ENCODE assay signal across 8 cellular contexts in the genomic region with DNA sequence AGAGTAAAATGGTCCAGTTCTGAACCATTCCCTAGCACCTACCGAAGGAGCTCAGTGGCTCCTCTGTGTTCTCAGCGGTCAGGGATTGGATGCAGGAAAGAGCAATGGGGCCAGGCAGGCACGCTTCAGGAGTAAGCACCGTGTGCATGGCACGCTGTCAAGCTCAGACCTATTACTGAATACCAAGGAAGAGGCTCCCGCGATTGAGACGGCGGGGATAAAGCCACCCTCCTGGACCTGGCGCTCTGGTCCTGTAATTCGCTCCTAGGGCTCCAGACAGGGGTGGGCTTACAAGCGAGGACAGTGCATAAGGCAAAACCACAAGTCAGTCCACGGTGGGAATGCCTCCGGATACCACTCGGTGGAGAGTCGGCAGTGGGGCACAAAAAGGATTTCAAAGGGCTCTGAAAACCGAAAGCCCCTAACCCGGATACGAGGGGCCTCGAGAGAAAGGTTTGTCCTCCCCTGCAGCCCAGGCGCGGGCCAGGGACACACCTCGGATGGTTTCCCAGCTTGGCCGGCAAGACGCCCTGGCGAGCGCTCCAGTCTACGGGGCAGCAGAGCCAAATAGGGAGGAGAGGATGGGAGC. TPM values are rescaled to one million over a fixed set of nuclear protein-coding genes. Genes with fewer than 3 reads are reported as not detected.
A peak's percentile ranks its signal among the peaks of the same experiment; 100 is the strongest.
DNase-seq lines count a peak whose midpoint lies in the region; ATAC-seq and TF ChIP-seq lines count a peak whose summit lies in the region.

No MANE protein-coding gene starts in this region.

- H3K36me3 ChIP-seq in kidney epithelial cell (ENCODE audit: control insufficient read depth, insufficient read depth, low read length) = no peaks in the 10 kb centered on the region

- peak; percentile 45 for DNase-seq in D341Med (ENCODE audit: low spot score)
- DNase-seq in HFF-Myc (ENCODE audit: extremely low read depth, low read depth) = no peak
- peak; percentile 44 to 69 for DNase-seq in SHP77 (lab: John Stamatoyannopoulos, UW)
- DNase-seq in cerebellum (ENCODE audit: low spot score) = peak; percentile 67
- DNase-seq in kidney epithelial cell (ENCODE audit: low read depth) = no peak
- DNase-seq in stimulated activated CD4-positive, alpha-beta T cell treated with anti-CD3 and anti-CD28 coated beads, Interleukin-4, amount 100 ng/mL, for 24 hours = peak; percentile 23

- TF ChIP-seq CTCF in HFF-Myc (IDR thresholded peaks at IDR 0.05; ENCODE audit: low read depth, low read length, missing control alignments) (no peak), kidney epithelial cell (IDR thresholded peaks at IDR 0.05; ENCODE audit: insufficient read depth, low read length, poor library complexity, severe bottlenecking) (no peak)

- no peak for ATAC-seq in HG03432 (IDR thresholded peaks at IDR 0.05; ENCODE audit: unreplicated experiment)
- no peak for ATAC-seq in HG03108 (IDR thresholded peaks at IDR 0.05; ENCODE audit: unreplicated experiment)

- no peaks in the 10 kb centered on the region for H3K27me3 ChIP-seq in kidney epithelial cell (ENCODE audit: control insufficient read depth, insufficient read depth, low read length)

- peak overlapping the region; percentile 91 for H3K4me3 ChIP-seq in HFF-Myc (replicated peaks; ENCODE audit: low read depth, low read length)
- peak overlapping the region; percentile 84 for H3K4me3 ChIP-seq in kidney epithelial cell (ENCODE audit: low read depth, low read length)

RNA-seq across cellular contexts. Expression of gene OXCT1, which starts 1.0 kb away (rescaled TPM):
- total RNA-seq in cerebellum = 49.4 TPM
- 20.9 and 21.0 TPM in 2 replicates for total RNA-seq in kidney epithelial cell

RNA-seq across cellular contexts. Expression of gene RIMOC1, which starts 34.9 kb away (rescaled TPM):
- total RNA-seq in cerebellum = 27.6 TPM
- total RNA-seq in kidney epithelial cell = 30.7 and 33.6 TPM in 2 replicates

RNA-seq across cellular contexts. Expression of gene FBXO4, which starts 55.8 kb away (rescaled TPM):
- total RNA-seq in cerebellum (11.1 TPM), kidney epithelial cell (4.8 and 5.8 TPM in 2 replicates)

Comparison
In these comparisons a context has a peak if more than half of its experiments do, and no peak if none do; other contexts are left out.
1. DNase-seq: peak in D341Med (single experiment), SHP77 (2 of 2), cerebellum (single experiment) and stimulated activated CD4-positive, alpha-beta T cell treated with anti-CD3 and anti-CD28 coated beads, Interleukin-4, amount 100 ng/mL, for 24 hours (single experiment); none in HFF-Myc (single experiment) and kidney epithelial cell (single experiment).